Comparison of ENCODE assay signal across 1 cellular context in the genomic region with DNA sequence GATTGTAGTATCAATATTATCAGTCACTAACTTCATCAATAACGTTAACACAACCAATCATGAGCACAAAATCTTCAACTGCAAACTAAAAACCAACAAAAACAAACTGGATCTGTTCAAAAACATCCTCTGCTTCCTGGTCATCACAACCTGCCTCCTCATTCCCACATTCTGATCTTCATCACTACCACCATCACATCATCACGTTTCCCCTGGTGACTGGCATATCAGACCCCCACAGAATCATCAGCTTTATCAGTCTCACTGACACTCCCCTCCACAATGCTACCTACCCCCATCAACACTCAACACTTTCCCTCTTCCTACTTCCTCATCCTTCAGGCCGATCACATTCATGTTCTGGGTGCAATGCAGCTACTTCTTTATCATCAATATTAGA.
TF ChIP-seq lines count a peak whose summit lies in the region.

No MANE protein-coding gene starts in this region.

TF ChIP-seq in GM12878, 131 proteins besides CTCF, POLR2A, EP300 and RAD21:
- TF ChIP-seq HDGF (IDR thresholded peaks at IDR 0.05) = peak; percentile 91
- TF ChIP-seq JUND (IDR thresholded peaks at IDR 0.05; ENCODE audit: low read depth, low read length) = no peak
